Comparison of ENCODE assay signal across 8 cellular contexts in genomic region chr7:50418086-50418515, GRCh38. TPM values are rescaled to one million over a fixed set of nuclear protein-coding genes. Genes with fewer than 3 reads are reported as not detected.
DNase-seq lines count a peak whose midpoint lies in the region; ATAC-seq lines count a peak whose summit lies in the region.

No MANE protein-coding gene starts in this region.

- H3K4me1 ChIP-seq in mesendoderm (ENCODE audit: control insufficient read depth, low read depth, low read length): no peaks in the 10 kb centered on the region

- H4K5ac ChIP-seq in mesendoderm (ENCODE audit: low read length): no peak overlapping the region

- no peak overlapping the region for H3K4ac ChIP-seq in mesendoderm (ENCODE audit: low read depth, low read length)

- H4K8ac ChIP-seq in mesendoderm (ENCODE audit: low read depth, low read length): no peak overlapping the region

- H2AK5ac ChIP-seq in mesendoderm (ENCODE audit: low read length): no peak overlapping the region

- no peak overlapping the region for H3K27ac ChIP-seq in mesendoderm (ENCODE audit: low read depth, low read length)

- DNase-seq in COLO829 (ENCODE audit: low spot score) (peak; percentile 73), NCI-H748 (lab: John Stamatoyannopoulos, UW; ENCODE audit: unreplicated experiment) (peak; percentile 75), mesendoderm (peak; percentile 94)
- peak; percentile 80 to 86 for DNase-seq in activated CD4-positive, alpha-beta T cell treated with anti-CD3 and anti-CD28 coated beads, Interleukin-2, amount 50 U/mL, for 48 hours
- peak; percentile 55 for DNase-seq in effector CD4-positive, alpha-beta T cell
- peak; percentile 38 to 53 for DNase-seq in stimulated activated CD8-positive, alpha-beta memory T cell treated with anti-CD3 and anti-CD28 coated beads, Interleukin-4, amount 100 ng/mL, for 4 hours (ENCODE audit: low read depth in 2 of 2, low spot score in 1 of 2)

- no peaks in the 10 kb centered on the region for H3K36me3 ChIP-seq in mesendoderm (ENCODE audit: control insufficient read depth, insufficient read depth, low read length)

- no peak overlapping the region for H3K56ac ChIP-seq in mesendoderm (ENCODE audit: low read length)

- H3K4me2 ChIP-seq in mesendoderm (ENCODE audit: low read length): no peak overlapping the region

- no peaks in the 10 kb centered on the region for H3K27me3 ChIP-seq in mesendoderm (ENCODE audit: insufficient read depth, low read length, poor library complexity)

- no peak overlapping the region for H3K4me3 ChIP-seq in mesendoderm (ENCODE audit: low read length)

- H3K18ac ChIP-seq in mesendoderm (ENCODE audit: low read length): no peak overlapping the region

- no peaks in the 10 kb centered on the region for H3K79me2 ChIP-seq in mesendoderm (ENCODE audit: control insufficient read depth, insufficient read depth, low read length)

- H2BK15ac ChIP-seq in mesendoderm (replicated peaks; ENCODE audit: low read depth): no peak overlapping the region

- WGBS in mesendoderm (ENCODE audit: extremely low coverage, insufficient coverage, low lambda C conversion rate): no CpG with 5 or more reads among the region's 4 CpGs

- no peak overlapping the region for H3K9ac ChIP-seq in mesendoderm (ENCODE audit: low read length)

- ATAC-seq in GM19438 (IDR thresholded peaks at IDR 0.05; ENCODE audit: low read depth, unreplicated experiment) (peak; percentile 73), HG03457 (IDR thresholded peaks at IDR 0.05; ENCODE audit: unreplicated experiment) (peak; percentile 82)

- H2BK120ac ChIP-seq in mesendoderm (ENCODE audit: low read depth, low read length): no peak overlapping the region

- H3K79me1 ChIP-seq in mesendoderm (ENCODE audit: low read length): no peaks in the 10 kb centered on the region

- H2BK5ac ChIP-seq in mesendoderm (ENCODE audit: low read length): no peak overlapping the region

- no peak overlapping the region for H3K23ac ChIP-seq in mesendoderm (ENCODE audit: low read length)

RNA-seq across cellular contexts. Expression of gene FIGNL1, which starts 32.0 kb away (rescaled TPM):
- 11.8 TPM for polyA plus RNA-seq in mesendoderm (2013, experiment 1 of 2)
- polyA plus RNA-seq in mesendoderm (2013, experiment 2 of 2): 12.3 TPM
